Comparison of ENCODE assay signal across 8 cellular contexts in the genomic region with DNA sequence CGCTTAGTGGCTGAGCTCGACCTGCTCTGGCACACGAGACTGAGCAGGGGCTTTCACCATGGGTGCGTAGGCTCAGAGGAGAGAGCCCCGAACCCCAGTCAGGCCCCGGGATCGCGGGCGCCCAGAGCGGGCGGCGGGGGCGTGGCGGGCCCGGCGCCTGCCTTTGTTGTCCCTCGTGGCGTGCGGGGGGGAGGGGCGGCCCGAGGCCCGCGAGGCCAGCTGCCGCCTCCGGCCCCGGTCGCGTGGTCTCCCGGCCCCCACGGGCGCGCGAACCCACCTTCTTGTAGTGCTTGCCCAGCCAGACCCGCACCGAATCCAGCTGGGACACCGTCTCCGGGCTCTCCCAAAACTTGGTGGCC. TPM values are rescaled to one million over a fixed set of nuclear protein-coding genes. Genes with fewer than 3 reads are reported as not detected.
DNase-seq lines count a peak whose midpoint lies in the region; ATAC-seq and TF ChIP-seq lines count a peak whose summit lies in the region.

No MANE protein-coding gene starts in this region.

- H3K4me3 ChIP-seq in GM23338 (peak overlapping the region; percentile 81), MM.1S (ENCODE audit: low read length) (peak overlapping the region; percentile 80), esophagus muscularis mucosa (peak overlapping the region; percentile 93 to 100 (median 98))

- H3K27ac Mint-ChIP-seq in GM23338 = peak overlapping the region; percentile 99
- peak overlapping the region; percentile 94 to 95 for H3K27ac Mint-ChIP-seq in natural killer cell treated with Interleukin-12 subunit alpha and Interleukin-12 subunit beta and Interleukin-15 and Interleukin-18, amount 100 ng/mL, for 72 hours
- H3K27ac Mint-ChIP-seq in stimulated activated naive CD8-positive, alpha-beta T cell treated with anti-CD3 and anti-CD28 coated beads, Interleukin-15, Interleukin-2, amounts not matched to agents 100 ng/mL and 50 ng/mL, for 24 hours = peak overlapping the region; percentile 95

- WGBS in esophagus muscularis mucosa = 0% methylated on average over 4 of the region's 37 CpGs

- H3K4me1 ChIP-seq in GM23338 (ENCODE audit: insufficient read depth) (peaks cover 10% of the 10 kb centered on the region), MM.1S (ENCODE audit: low read length) (peaks cover 15% of the 10 kb centered on the region; the same call in 1 of the 2 replicates), esophagus muscularis mucosa (peaks cover 28 to 38% (median 36%) of the 10 kb centered on the region in 4 donors)

- H3K9me3 ChIP-seq in MM.1S (replicated peaks; ENCODE audit: insufficient read depth, low read length) = no peaks in the 10 kb centered on the region
- H3K9me3 ChIP-seq in esophagus muscularis mucosa = no peaks in the 10 kb centered on the region

- peak overlapping the region; percentile 93 for H3K27ac ChIP-seq in GM23338 (ENCODE audit: low read depth)
- H3K27ac ChIP-seq in MM.1S (ENCODE audit: low read length) = peak overlapping the region; percentile 96
- H3K27ac ChIP-seq in esophagus muscularis mucosa (replicated peaks in 1 of 4) = peak overlapping the region; percentile 96 to 100 (median 98)

- peaks cover 22% of the 10 kb centered on the region for H3K36me3 Mint-ChIP-seq in GM23338 (ENCODE audit: low read depth)
- peaks cover 6% of the 10 kb centered on the region for H3K36me3 Mint-ChIP-seq in natural killer cell treated with Interleukin-12 subunit alpha and Interleukin-12 subunit beta and Interleukin-15 and Interleukin-18, amount 100 ng/mL, for 72 hours
- H3K36me3 Mint-ChIP-seq in stimulated activated naive CD8-positive, alpha-beta T cell treated with anti-CD3 and anti-CD28 coated beads, Interleukin-15, Interleukin-2, amounts not matched to agents 100 ng/mL and 50 ng/mL, for 24 hours (ENCODE audit: low read depth) = peaks cover 11% of the 10 kb centered on the region

- H3K4me2 ChIP-seq in GM23338 = peak overlapping the region; percentile 82
- H3K4me2 ChIP-seq in MM.1S (ENCODE audit: low read depth, low read length) = peak overlapping the region; percentile 72

- peak; percentile 72 for DNase-seq in GM10248 (ENCODE audit: extremely low spot score)
- DNase-seq in GM23338 (ENCODE audit: low spot score) = peak; percentile 70
- peak; percentile 61 for DNase-seq in MM.1S
- DNase-seq in activated T-cell treated with anti-CD3 and anti-CD28 coated beads for 48 hours (ENCODE audit: low read depth) = peak; percentile 63
- DNase-seq in esophagus muscularis mucosa (ENCODE audit: extremely low spot score) = no peak
- DNase-seq in natural killer cell treated with Interleukin-12 subunit alpha and Interleukin-12 subunit beta and Interleukin-15 and Interleukin-18, amount 100 ng/mL, for 72 hours (ENCODE audit: low spot score) = peak; percentile 78
- no peak for DNase-seq in GM19240 (ENCODE audit: insufficient read length, low spot score)

- ATAC-seq in GM23338 = peak; percentile 59
- ATAC-seq in natural killer cell treated with Interleukin-12 subunit alpha and Interleukin-12 subunit beta and Interleukin-15 and Interleukin-18, amount 100 ng/mL, for 72 hours = peak; percentile 63 to 72

- no peak for TF ChIP-seq EP300 in esophagus muscularis mucosa (IDR thresholded peaks at IDR 0.05)

- POLR2A ChIA-PET in GM10248 (lab: Yijun Ruan, JAX) = interaction anchor here (0.5 kb wide), 1 partner anchor 1913 kb away, joined by 4 read pairs; no protein-coding TSS in a partner anchor

- CTCF ChIA-PET in GM10248 (lab: Yijun Ruan, JAX) = interaction anchor here (0.9 to 1.1 kb wide), 2 partner anchors 29 to 259 kb away, joined by 3 read pairs; no protein-coding TSS in a partner anchor

- TF ChIP-seq CTCF in GM10248 (IDR thresholded peaks at IDR 0.05; ENCODE audit: control extremely low read depth, extremely low read depth, low read depth, missing control alignments) (no peak), GM23338 (conservative IDR thresholded peaks at IDR 0.05; ENCODE audit: low read depth in 2 of 2) (no peak), MM.1S (IDR thresholded peaks at IDR 0.05; ENCODE audit: low read length) (no peak), esophagus muscularis mucosa (IDR thresholded peaks at IDR 0.05) (no peak)

- H3K4me1 Mint-ChIP-seq in GM23338 = peaks cover 5% of the 10 kb centered on the region; the same call in 2 of the 3 replicates
- H3K4me1 Mint-ChIP-seq in natural killer cell treated with Interleukin-12 subunit alpha and Interleukin-12 subunit beta and Interleukin-15 and Interleukin-18, amount 100 ng/mL, for 72 hours (ENCODE audit: low read depth in 2 of 2) = peaks cover 20 to 27% of the 10 kb centered on the region in 2 donors
- H3K4me1 Mint-ChIP-seq in stimulated activated naive CD8-positive, alpha-beta T cell treated with anti-CD3 and anti-CD28 coated beads, Interleukin-15, Interleukin-2, amounts not matched to agents 100 ng/mL and 50 ng/mL, for 24 hours (ENCODE audit: low read depth) = peaks cover 36% of the 10 kb centered on the region

- peaks cover 27% of the 10 kb centered on the region for H4K20me1 ChIP-seq in GM23338 (replicated peaks; ENCODE audit: insufficient read depth)
- H4K20me1 ChIP-seq in MM.1S (ENCODE audit: insufficient read depth, low read length) = no peaks in the 10 kb centered on the region; the same call in 1 of the 2 replicates

- H3K9me2 ChIP-seq in GM23338 (ENCODE audit: insufficient read depth) = no peaks in the 10 kb centered on the region
- no peaks in the 10 kb centered on the region for H3K9me2 ChIP-seq in MM.1S (replicated peaks; ENCODE audit: insufficient read depth, low read length)

- intact Hi-C loops in esophagus muscularis mucosa (cut with DNase I) = no loop called here

- H3K9me3 Mint-ChIP-seq in GM23338 = no peaks in the 10 kb centered on the region
- H3K9me3 Mint-ChIP-seq in natural killer cell treated with Interleukin-12 subunit alpha and Interleukin-12 subunit beta and Interleukin-15 and Interleukin-18, amount 100 ng/mL, for 72 hours = no peaks in the 10 kb centered on the region
- no peaks in the 10 kb centered on the region for H3K9me3 Mint-ChIP-seq in stimulated activated naive CD8-positive, alpha-beta T cell treated with anti-CD3 and anti-CD28 coated beads, Interleukin-15, Interleukin-2, amounts not matched to agents 100 ng/mL and 50 ng/mL, for 24 hours

- no peak for TF ChIP-seq POLR2A in esophagus muscularis mucosa (IDR thresholded peaks at IDR 0.05; ENCODE audit: low read depth)

- H3F3A ChIP-seq in GM23338 (replicated peaks; ENCODE audit: low read depth) = 0 out of 2 replicates have a peak, but pooled peaks cover 5% of the 10 kb centered on the region
- peaks cover 29% of the 10 kb centered on the region for H3F3A ChIP-seq in MM.1S (ENCODE audit: insufficient read depth, low read length)

- H3K36me3 ChIP-seq in GM23338 (ENCODE audit: insufficient read depth) (no peaks in the 10 kb centered on the region; the same call in 1 of the 2 replicates), MM.1S (replicated peaks; ENCODE audit: insufficient read depth, low read length) (no peaks in the 10 kb centered on the region), esophagus muscularis mucosa (no peaks in the 10 kb centered on the region)

- H2AFZ ChIP-seq in GM23338 = no peak overlapping the region
- H2AFZ ChIP-seq in MM.1S (ENCODE audit: low read length) = peak overlapping the region; percentile 63; the same call in 1 of the 2 replicates

- H3K4me3 Mint-ChIP-seq in GM23338 = peak overlapping the region; percentile 99
- H3K4me3 Mint-ChIP-seq in natural killer cell treated with Interleukin-12 subunit alpha and Interleukin-12 subunit beta and Interleukin-15 and Interleukin-18, amount 100 ng/mL, for 72 hours = peak overlapping the region; percentile 96
- peak overlapping the region; percentile 98 for H3K4me3 Mint-ChIP-seq in stimulated activated naive CD8-positive, alpha-beta T cell treated with anti-CD3 and anti-CD28 coated beads, Interleukin-15, Interleukin-2, amounts not matched to agents 100 ng/mL and 50 ng/mL, for 24 hours

- no peaks in the 10 kb centered on the region for H3K27me3 ChIP-seq in GM23338 (ENCODE audit: insufficient read depth)
- no peaks in the 10 kb centered on the region for H3K27me3 ChIP-seq in MM.1S (replicated peaks; ENCODE audit: insufficient read depth, low read length)
- H3K27me3 ChIP-seq in esophagus muscularis mucosa = no peaks in the 10 kb centered on the region

- peak overlapping the region; percentile 94 for H3K9ac ChIP-seq in MM.1S (ENCODE audit: low read length)

- H3K79me2 ChIP-seq in GM23338 (replicated peaks; ENCODE audit: insufficient read depth) (peaks cover 60% of the 10 kb centered on the region), MM.1S (ENCODE audit: low read length) (peaks cover 53% of the 10 kb centered on the region)

- H3K27me3 Mint-ChIP-seq in GM23338 (ENCODE audit: insufficient read depth, low read depth, poor library complexity) = peaks cover 8% of the 10 kb centered on the region
- no peaks in the 10 kb centered on the region for H3K27me3 Mint-ChIP-seq in natural killer cell treated with Interleukin-12 subunit alpha and Interleukin-12 subunit beta and Interleukin-15 and Interleukin-18, amount 100 ng/mL, for 72 hours
- no peaks in the 10 kb centered on the region for H3K27me3 Mint-ChIP-seq in stimulated activated naive CD8-positive, alpha-beta T cell treated with anti-CD3 and anti-CD28 coated beads, Interleukin-15, Interleukin-2, amounts not matched to agents 100 ng/mL and 50 ng/mL, for 24 hours

TF ChIP-seq in GM23338, 12 proteins besides CTCF, POLR2A, EP300 and RAD21 (continues in another document):
- no peak for TF ChIP-seq EZH2phosphoT487 (IDR thresholded peaks at IDR 0.05; ENCODE audit: unreplicated experiment)
- no peak for TF ChIP-seq CREB1 (CRISPR knock-in tag; IDR thresholded peaks at IDR 0.05; ENCODE audit: low read depth)

RNA-seq across cellular contexts. Expression of a gene that starts 0.4 kb away (rescaled TPM):
- total RNA-seq in GM23338 (2014; rRNA removed; shearing (Covaris generic)) = 151 and 171 TPM in 2 replicates
- polyA plus RNA-seq in GM23338 (2016; fragmentation: Nextera tagmentation; extraction: Ambion mirVana) = 93.7 and 105 TPM in 2 replicates
- 10 to 100 TPM; 46.1 to 57.2 (median 49.7) TPM for total RNA-seq in esophagus muscularis mucosa
- total RNA-seq in natural killer cell treated with Interleukin-12 subunit alpha and Interleukin-12 subunit beta and Interleukin-15 and Interleukin-18, amount 100 ng/mL, for 72 hours = 100 to 1,000 TPM in 1 of 2 donors, 10 to 100 TPM in 1; 93.8 to 130 TPM

RNA-seq across cellular contexts. Expression of a gene that starts 21.6 kb away (rescaled TPM):
- 113 and 125 TPM in 2 replicates for total RNA-seq in GM23338 (2014; rRNA removed; shearing (Covaris generic))
- 47.5 and 52.8 TPM in 2 replicates for polyA plus RNA-seq in GM23338 (2016; fragmentation: Nextera tagmentation; extraction: Ambion mirVana)
- 10 to 100 TPM; 54.4 to 99.3 (median 80.0) TPM for total RNA-seq in esophagus muscularis mucosa
- 100 to 1,000 TPM; 101 to 177 TPM for total RNA-seq in natural killer cell treated with Interleukin-12 subunit alpha and Interleukin-12 subunit beta and Interleukin-15 and Interleukin-18, amount 100 ng/mL, for 72 hours

Comparison
In these comparisons a context has a peak if more than half of its experiments do, and no peak if none do; other contexts are left out.
1. DNase-seq: peak in GM10248 (single experiment), GM23338 (single experiment), MM.1S (single experiment), activated T-cell treated with anti-CD3 and anti-CD28 coated beads for 48 hours (single experiment) and natural killer cell treated with Interleukin-12 subunit alpha and Interleukin-12 subunit beta and Interleukin-15 and Interleukin-18, amount 100 ng/mL, for 72 hours (single experiment); none in esophagus muscularis mucosa (single experiment) and GM19240 (single experiment).
2. Peak in every context shown above with its lines, with median percentiles within 50 percentile points of each other: H3K27ac ChIP-seq, H3K4me3 ChIP-seq, H3K27ac Mint-ChIP-seq and H3K4me3 Mint-ChIP-seq.